Comparison of ENCODE assay signal across 37 cellular contexts in the genomic region with DNA sequence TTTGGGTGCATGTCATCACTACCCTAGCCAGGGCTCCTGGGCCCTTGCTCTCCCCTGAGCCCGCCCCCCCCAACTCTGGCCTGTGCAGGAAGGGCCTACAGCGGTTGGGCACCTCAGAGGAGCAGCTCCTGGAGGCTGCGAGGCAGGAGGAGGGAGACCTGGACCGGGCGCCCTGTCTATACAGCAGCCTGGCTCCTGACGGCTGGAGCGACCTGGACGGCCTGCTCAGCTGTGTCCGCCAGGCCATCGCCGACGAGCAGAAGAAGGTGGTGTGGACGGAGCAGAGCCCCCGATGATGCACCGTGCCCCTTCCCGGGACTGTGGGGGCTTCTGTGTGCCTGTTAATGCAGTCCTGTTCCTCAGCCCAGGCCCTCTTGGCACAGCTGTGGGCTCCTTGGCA. TPM values are rescaled to one million over a fixed set of nuclear protein-coding genes. Genes with fewer than 3 reads are reported as not detected.
"Had no signal": no experiment of that assay in that cellular context is flagged by ENCODE, and none has a peak within 500 bp of the region (broad histone marks: within the 10 kb centered on the region; RNA-seq: fewer than 3 reads in every experiment).

No MANE protein-coding gene starts in this region.

- H3K36me3 Mint-ChIP-seq: activated naive CD4-positive, alpha-beta T cell treated with anti-CD3 and anti-CD28 coated beads, Interleukin-2, amount 50 U/mL, for 24 hours; activated naive CD8-positive, alpha-beta T cell treated with anti-CD3 and anti-CD28 coated beads for 36 hours had no signal

- DNase-seq: activated B cell treated with CpG ODN at 0.5 μM for 24 hours; activated CD4-positive, alpha-beta memory T cell treated with anti-CD3 and anti-CD28 coated beads for 36 hours; activated CD4-positive, alpha-beta T cell treated with anti-CD3 and anti-CD28 coated beads, Interleukin-2, amount 10 ng/mL, durations not matched to agents 24 days and 14 days; activated CD8-positive, alpha-beta memory T cell treated with anti-CD3 and anti-CD28 coated beads, Interleukin-2, amount 10 ng/mL, durations not matched to agents 7 days and 5 days; activated CD8-positive, alpha-beta memory T cell treated with anti-CD3 and anti-CD28 coated beads, Interleukin-2, amount 50 U/mL, for 4 hours; activated CD8-positive, alpha-beta T cell treated with anti-CD3 and anti-CD28 coated beads, Interleukin-2, amount 10 ng/mL, durations not matched to agents 7 days and 5 days; activated effector memory CD4-positive, alpha-beta T cell treated with anti-CD3 and anti-CD28 coated beads, Interleukin-2, amount 50 U/mL, for 16 hours; activated naive CD4-positive, alpha-beta T cell treated with anti-CD3 and anti-CD28 coated beads for 36 hours; activated naive CD8-positive, alpha-beta T cell treated with anti-CD3 and anti-CD28 coated beads for 36 hours; activated naive CD8-positive, alpha-beta T cell treated with anti-CD3 and anti-CD28 coated beads, Interleukin-2, amount 50 U/mL, for 24 hours; activated T-cell treated with anti-CD3 and anti-CD28 coated beads, Interleukin-2, amount 50 U/mL, for 1 hour; activated T-cell treated with anti-CD3 and anti-CD28 coated beads, Interleukin-2, amount 50 U/mL, for 48 hours; amygdala; aorta; body of pancreas; central memory CD4-positive, alpha-beta T cell; cerebellar nuclear complex; dermis blood vessel endothelial cell; effector CD4-positive, alpha-beta T cell; effector memory CD8-positive, alpha-beta T cell; erythroblast; foreskin keratinocyte; heart right ventricle; T-helper 1 cell; T-helper 17 cell; T1000; WERI-Rb-1 had no signal

- H3K4me3 ChIP-seq: adrenal gland, body of pancreas, coronary artery, esophagus muscularis mucosa, gastroesophageal sphincter, heart right ventricle had no signal

- ATAC-seq: activated CD4-positive, CD25-positive, alpha-beta regulatory T cell treated with anti-CD3 and anti-CD28 coated beads, Interleukin-2, amount 50 U/mL, for 24 hours; activated CD8-positive, alpha-beta memory T cell treated with anti-CD3 and anti-CD28 coated beads, Interleukin-2, amount 10 ng/mL, durations not matched to agents 7 days and 5 days; activated CD8-positive, alpha-beta T cell treated with anti-CD3 and anti-CD28 coated beads, Interleukin-2, amount 10 ng/mL, durations not matched to agents 7 days and 5 days; activated naive CD8-positive, alpha-beta T cell treated with anti-CD3 and anti-CD28 coated beads, Interleukin-2, amount 50 U/mL, for 24 hours; body of pancreas; effector memory CD8-positive, alpha-beta T cell; foreskin keratinocyte; gastroesophageal sphincter; T-helper 17 cell had no signal

- H3K4me1 Mint-ChIP-seq: activated CD4-positive, alpha-beta T cell treated with anti-CD3 and anti-CD28 coated beads, Interleukin-2, amount 10 ng/mL, durations not matched to agents 24 days and 14 days; activated CD8-positive, alpha-beta memory T cell treated with anti-CD3 and anti-CD28 coated beads, Interleukin-2, amount 10 ng/mL, durations not matched to agents 7 days and 5 days; activated naive CD4-positive, alpha-beta T cell treated with anti-CD3 and anti-CD28 coated beads, Interleukin-2, amount 50 U/mL, for 24 hours; activated naive CD8-positive, alpha-beta T cell treated with anti-CD3 and anti-CD28 coated beads for 36 hours; activated naive CD8-positive, alpha-beta T cell treated with anti-CD3 and anti-CD28 coated beads, Interleukin-2, amount 50 U/mL, for 24 hours had no signal

- H3K9me3 Mint-ChIP-seq: activated B cell treated with CpG ODN at 0.5 μM for 24 hours; activated CD4-positive, alpha-beta memory T cell treated with anti-CD3 and anti-CD28 coated beads for 36 hours; activated CD4-positive, alpha-beta T cell treated with anti-CD3 and anti-CD28 coated beads, Interleukin-2, amount 10 ng/mL, durations not matched to agents 24 days and 14 days; activated naive CD4-positive, alpha-beta T cell treated with anti-CD3 and anti-CD28 coated beads for 36 hours; activated naive CD4-positive, alpha-beta T cell treated with anti-CD3 and anti-CD28 coated beads, Interleukin-2, amount 50 U/mL, for 24 hours; activated naive CD8-positive, alpha-beta T cell treated with anti-CD3 and anti-CD28 coated beads for 36 hours; activated naive CD8-positive, alpha-beta T cell treated with anti-CD3 and anti-CD28 coated beads, Interleukin-2, amount 50 U/mL, for 24 hours; activated T-helper 1 cell treated with anti-CD3 and anti-CD28 coated beads, Interleukin-12 subunit alpha, Interleukin-12 subunit beta, Interleukin-2, Interleukin-4 antibody, amounts not matched to agents 30 ng/mL and 10 ng/mL and 1 ng/mL, durations not matched to agents 14 hours and 24 hours and 36 hours; activated T-helper 2 cell treated with anti-CD3 and anti-CD28 coated beads, Interferon-gamma antibody, Interleukin-2, Interleukin-4, amounts not matched to agents 10 μg/mL and 5 μg/mL and 100 μg/mL, durations not matched to agents 14 hours and 24 hours and 36 hours; effector memory CD8-positive, alpha-beta T cell; T-helper 2 cell treated with Interferon-gamma antibody and Interleukin-4, amounts not matched to agents 5 μg/mL and 100 μg/mL, for 36 hours had no signal

- H3K9me3 ChIP-seq: adrenal gland, body of pancreas, esophagus muscularis mucosa, gastroesophageal sphincter, heart right ventricle had no signal

- H3K4me3 Mint-ChIP-seq: activated B cell treated with CpG ODN at 0.5 μM for 24 hours; activated CD4-positive, alpha-beta memory T cell treated with anti-CD3 and anti-CD28 coated beads for 36 hours; activated CD4-positive, alpha-beta T cell treated with anti-CD3 and anti-CD28 coated beads, Interleukin-2, amount 10 ng/mL, durations not matched to agents 24 days and 14 days; activated CD8-positive, alpha-beta memory T cell treated with anti-CD3 and anti-CD28 coated beads, Interleukin-2, amount 10 ng/mL, durations not matched to agents 7 days and 5 days; activated CD8-positive, alpha-beta T cell treated with anti-CD3 and anti-CD28 coated beads, Interleukin-2, amount 10 ng/mL, durations not matched to agents 7 days and 5 days; activated naive CD4-positive, alpha-beta T cell treated with anti-CD3 and anti-CD28 coated beads for 36 hours; activated naive CD4-positive, alpha-beta T cell treated with anti-CD3 and anti-CD28 coated beads, Interleukin-2, amount 50 U/mL, for 24 hours; activated naive CD8-positive, alpha-beta T cell treated with anti-CD3 and anti-CD28 coated beads for 36 hours; activated naive CD8-positive, alpha-beta T cell treated with anti-CD3 and anti-CD28 coated beads, Interleukin-2, amount 50 U/mL, for 24 hours; activated T-helper 1 cell treated with anti-CD3 and anti-CD28 coated beads, Interleukin-12 subunit alpha, Interleukin-12 subunit beta, Interleukin-2, Interleukin-4 antibody, amounts not matched to agents 30 ng/mL and 10 ng/mL and 1 ng/mL, durations not matched to agents 14 hours and 24 hours and 36 hours; effector memory CD8-positive, alpha-beta T cell; T-helper 17 cell; T-helper 2 cell treated with Interferon-gamma antibody and Interleukin-4, amounts not matched to agents 5 μg/mL and 100 μg/mL, for 36 hours had no signal

- H3K27ac Mint-ChIP-seq: activated B cell treated with CpG ODN at 0.5 μM for 24 hours; activated CD4-positive, alpha-beta memory T cell treated with anti-CD3 and anti-CD28 coated beads for 36 hours; activated CD4-positive, alpha-beta T cell treated with anti-CD3 and anti-CD28 coated beads, Interleukin-2, amount 10 ng/mL, durations not matched to agents 24 days and 14 days; activated CD8-positive, alpha-beta memory T cell treated with anti-CD3 and anti-CD28 coated beads, Interleukin-2, amount 10 ng/mL, durations not matched to agents 7 days and 5 days; activated CD8-positive, alpha-beta T cell treated with anti-CD3 and anti-CD28 coated beads, Interleukin-2, amount 10 ng/mL, durations not matched to agents 7 days and 5 days; activated naive CD4-positive, alpha-beta T cell treated with anti-CD3 and anti-CD28 coated beads for 36 hours; activated naive CD4-positive, alpha-beta T cell treated with anti-CD3 and anti-CD28 coated beads, Interleukin-2, amount 50 U/mL, for 24 hours; activated naive CD8-positive, alpha-beta T cell treated with anti-CD3 and anti-CD28 coated beads for 36 hours; activated naive CD8-positive, alpha-beta T cell treated with anti-CD3 and anti-CD28 coated beads, Interleukin-2, amount 50 U/mL, for 24 hours; activated T-helper 1 cell treated with anti-CD3 and anti-CD28 coated beads, Interleukin-12 subunit alpha, Interleukin-12 subunit beta, Interleukin-2, Interleukin-4 antibody, amounts not matched to agents 30 ng/mL and 10 ng/mL and 1 ng/mL, durations not matched to agents 14 hours and 24 hours and 36 hours; activated T-helper 2 cell treated with anti-CD3 and anti-CD28 coated beads, Interferon-gamma antibody, Interleukin-2, Interleukin-4, amounts not matched to agents 10 μg/mL and 5 μg/mL and 100 μg/mL, durations not matched to agents 14 hours and 24 hours and 36 hours; T-helper 2 cell treated with Interferon-gamma antibody and Interleukin-4, amounts not matched to agents 5 μg/mL and 100 μg/mL, for 36 hours had no signal

- H3K27ac ChIP-seq: adrenal gland, body of pancreas, coronary artery, esophagus muscularis mucosa, foreskin keratinocyte, gastroesophageal sphincter, heart right ventricle, WERI-Rb-1 had no signal

- H3K27me3 ChIP-seq: adrenal gland, body of pancreas, esophagus muscularis mucosa, foreskin keratinocyte, gastroesophageal sphincter, heart right ventricle had no signal

- H3K27me3 Mint-ChIP-seq: activated B cell treated with CpG ODN at 0.5 μM for 24 hours; activated CD4-positive, alpha-beta memory T cell treated with anti-CD3 and anti-CD28 coated beads for 36 hours; activated CD4-positive, alpha-beta T cell treated with anti-CD3 and anti-CD28 coated beads, Interleukin-2, amount 10 ng/mL, durations not matched to agents 24 days and 14 days; activated CD8-positive, alpha-beta memory T cell treated with anti-CD3 and anti-CD28 coated beads, Interleukin-2, amount 10 ng/mL, durations not matched to agents 7 days and 5 days; activated naive CD4-positive, alpha-beta T cell treated with anti-CD3 and anti-CD28 coated beads, Interleukin-2, amount 50 U/mL, for 24 hours; activated naive CD8-positive, alpha-beta T cell treated with anti-CD3 and anti-CD28 coated beads for 36 hours; activated naive CD8-positive, alpha-beta T cell treated with anti-CD3 and anti-CD28 coated beads, Interleukin-2, amount 50 U/mL, for 24 hours; effector memory CD8-positive, alpha-beta T cell; T-helper 17 cell had no signal

- H3K4me1 ChIP-seq: adrenal gland, body of pancreas, esophagus muscularis mucosa, foreskin keratinocyte, gastroesophageal sphincter had no signal

RNA-seq across cellular contexts. Expression of gene CARD14, which starts 38.2 kb away (rescaled TPM):
- total RNA-seq: activated B cell treated with CpG ODN at 0.5 μM for 24 hours; activated CD4-positive, alpha-beta memory T cell treated with anti-CD3 and anti-CD28 coated beads for 36 hours; activated CD4-positive, alpha-beta T cell treated with anti-CD3 and anti-CD28 coated beads, Interleukin-2, amount 10 ng/mL, durations not matched to agents 24 days and 14 days; activated CD8-positive, alpha-beta memory T cell treated with anti-CD3 and anti-CD28 coated beads for 36 hours; activated CD8-positive, alpha-beta memory T cell treated with anti-CD3 and anti-CD28 coated beads, Interleukin-2, amount 10 ng/mL, durations not matched to agents 7 days and 5 days; activated CD8-positive, alpha-beta T cell treated with anti-CD3 and anti-CD28 coated beads, Interleukin-2, amount 10 ng/mL, durations not matched to agents 7 days and 5 days; activated naive CD4-positive, alpha-beta T cell treated with anti-CD3 and anti-CD28 coated beads for 36 hours; activated naive CD8-positive, alpha-beta T cell treated with anti-CD3 and anti-CD28 coated beads for 36 hours; activated T-helper 1 cell treated with anti-CD3 and anti-CD28 coated beads, Interleukin-12 subunit alpha, Interleukin-12 subunit beta, Interleukin-2, Interleukin-4 antibody, amounts not matched to agents 30 ng/mL and 10 ng/mL and 1 ng/mL, durations not matched to agents 14 hours and 24 hours and 36 hours; activated T-helper 2 cell treated with anti-CD3 and anti-CD28 coated beads, Interferon-gamma antibody, Interleukin-2, Interleukin-4, amounts not matched to agents 10 μg/mL and 5 μg/mL and 100 μg/mL, durations not matched to agents 14 hours and 24 hours and 36 hours; body of pancreas; T-helper 17 cell had no signal
